In the genomic region with DNA sequence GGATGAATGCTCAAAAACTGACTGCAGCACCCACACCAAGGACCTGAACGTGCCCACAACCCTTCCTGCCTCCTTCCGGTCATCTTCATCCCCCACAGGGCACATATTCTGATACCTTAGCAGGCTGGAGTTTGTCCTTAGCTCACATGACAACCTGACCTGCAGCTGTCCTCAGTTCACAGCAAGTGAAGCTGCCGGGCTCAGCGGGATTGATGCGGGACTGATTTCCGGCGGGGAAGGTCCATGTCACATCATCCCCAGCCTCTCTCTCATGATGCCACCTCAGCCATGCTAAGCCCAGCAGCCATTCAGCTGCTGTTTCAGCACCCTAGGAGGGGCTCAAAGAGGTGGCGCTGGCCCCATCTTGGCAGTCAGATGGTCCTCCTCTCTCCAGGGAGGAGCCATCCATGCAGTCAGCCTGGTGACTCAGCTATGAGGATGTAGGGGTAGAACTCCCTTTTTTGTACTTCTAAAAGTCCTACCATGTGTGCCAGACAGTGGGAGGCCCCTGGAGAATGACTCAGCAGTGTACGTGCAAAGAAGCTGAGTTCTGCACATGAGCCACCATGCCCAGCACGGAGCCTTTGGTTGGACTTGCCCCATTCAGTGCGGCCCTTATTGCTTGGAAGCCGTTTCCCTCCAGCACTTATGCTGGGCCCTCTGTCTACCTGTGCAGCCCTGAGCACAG, we compare ENCODE assay signal across 1 cellular context.
A peak's percentile ranks its signal among the peaks of the same experiment; 100 is the strongest.
TF ChIP-seq lines count a peak whose summit lies in the region.

No MANE protein-coding gene starts in this region.

TF ChIP-seq in K562, 482 proteins besides CTCF, POLR2A, EP300 and RAD21 (continued from another document and continues in another):
- TF ChIP-seq MAFG (tag; conservative IDR thresholded peaks at IDR 0.05) (peak; percentile 91), SRSF9 (IDR thresholded peaks at IDR 0.05; ENCODE audit: borderline replicate concordance, low read depth, low read length) (no peak), MCM3 (IDR thresholded peaks at IDR 0.05) (no peak), CBFA2T2 (conservative IDR thresholded peaks at IDR 0.05) (no peak), MEF2A (IDR thresholded peaks at IDR 0.05; ENCODE audit: control insufficient read depth, low read depth, low read length) (no peak), PCBP2 (IDR thresholded peaks at IDR 0.05; ENCODE audit: low read depth, low read length, poor library complexity, severe bottlenecking) (no peak), SMARCA4 (IDR thresholded peaks at IDR 0.05) (peak; percentile 51; the same call in 1 of the 2 replicates), ZNF217 (CRISPR knock-in tag; IDR thresholded peaks at IDR 0.05) (no peak), BACH1 (tag; IDR thresholded peaks at IDR 0.05) (peak; percentile 71; the same call in 1 of the 2 replicates), ARID1B (IDR thresholded peaks at IDR 0.05) (peak; percentile 32; the same call in 1 of the 2 replicates), ZNF12 (CRISPR knock-in tag; IDR thresholded peaks at IDR 0.05) (no peak), SRF (CRISPR knock-in tag; IDR thresholded peaks at IDR 0.05) (peak in 1 of 2 experiments; percentile 81; a peak in 1 of 4 replicates), ZNF354B (CRISPR knock-in tag; IDR thresholded peaks at IDR 0.05) (no peak), KLF16 (IDR thresholded peaks at IDR 0.05) (no peak), ZNF699 (CRISPR knock-in tag; IDR thresholded peaks at IDR 0.05; ENCODE audit: insufficient replicate concordance) (no peak), NCOR1 (IDR thresholded peaks at IDR 0.05) (no peak), KHSRP (IDR thresholded peaks at IDR 0.05) (no peak), GABPB2 (CRISPR knock-in tag; conservative IDR thresholded peaks at IDR 0.05) (no peak), POLR3G (IDR thresholded peaks at IDR 0.05; ENCODE audit: extremely low read depth, insufficient read length, insufficient replicate concordance) (no peak), RBM15 (IDR thresholded peaks at IDR 0.05; ENCODE audit: insufficient read depth, low read length) (no peak), FOSL1 (tag; conservative IDR thresholded peaks at IDR 0.05) (peak; percentile 91), ZNF584 (CRISPR knock-in tag; IDR thresholded peaks at IDR 0.05; ENCODE audit: low read depth) (0 out of 2 replicates have a peak, but pooled peaks have one; percentile 46), KLF13 (tag; IDR thresholded peaks at IDR 0.05; ENCODE audit: borderline replicate concordance, low read depth) (no peak), GTF2F1 (IDR thresholded peaks at IDR 0.05; ENCODE audit: low read depth, low read length) (no peak)
- TF ChIP-seq, protein P1, sequence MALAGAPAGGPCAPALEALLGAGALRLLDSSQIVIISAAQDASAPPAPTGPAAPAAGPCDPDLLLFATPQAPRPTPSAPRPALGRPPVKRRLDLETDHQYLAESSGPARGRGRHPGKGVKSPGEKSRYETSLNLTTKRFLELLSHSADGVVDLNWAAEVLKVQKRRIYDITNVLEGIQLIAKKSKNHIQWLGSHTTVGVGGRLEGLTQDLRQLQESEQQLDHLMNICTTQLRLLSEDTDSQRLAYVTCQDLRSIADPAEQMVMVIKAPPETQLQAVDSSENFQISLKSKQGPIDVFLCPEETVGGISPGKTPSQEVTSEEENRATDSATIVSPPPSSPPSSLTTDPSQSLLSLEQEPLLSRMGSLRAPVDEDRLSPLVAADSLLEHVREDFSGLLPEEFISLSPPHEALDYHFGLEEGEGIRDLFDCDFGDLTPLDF (CRISPR knock-in tag; IDR thresholded peaks at IDR 0.05) = no peak
- TF ChIP-seq, protein P2, sequence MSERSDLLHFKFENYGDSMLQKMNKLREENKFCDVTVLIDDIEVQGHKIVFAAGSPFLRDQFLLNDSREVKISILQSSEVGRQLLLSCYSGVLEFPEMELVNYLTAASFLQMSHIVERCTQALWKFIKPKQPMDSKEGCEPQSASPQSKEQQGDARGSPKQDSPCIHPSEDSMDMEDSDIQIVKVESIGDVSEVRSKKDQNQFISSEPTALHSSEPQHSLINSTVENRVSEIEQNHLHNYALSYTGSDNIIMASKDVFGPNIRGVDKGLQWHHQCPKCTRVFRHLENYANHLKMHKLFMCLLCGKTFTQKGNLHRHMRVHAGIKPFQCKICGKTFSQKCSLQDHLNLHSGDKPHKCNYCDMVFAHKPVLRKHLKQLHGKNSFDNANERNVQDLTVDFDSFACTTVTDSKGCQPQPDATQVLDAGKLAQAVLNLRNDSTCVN (CRISPR knock-in tag; IDR thresholded peaks at IDR 0.05) = no peak
- TF ChIP-seq, protein P3, sequence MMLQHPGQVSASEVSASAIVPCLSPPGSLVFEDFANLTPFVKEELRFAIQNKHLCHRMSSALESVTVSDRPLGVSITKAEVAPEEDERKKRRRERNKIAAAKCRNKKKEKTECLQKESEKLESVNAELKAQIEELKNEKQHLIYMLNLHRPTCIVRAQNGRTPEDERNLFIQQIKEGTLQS (IDR thresholded peaks at IDR 0.05) = peak; percentile 78
- TF ChIP-seq, protein P3 (CRISPR knock-in tag; conservative IDR thresholded peaks at IDR 0.05) = no peak
- TF ChIP-seq, protein P4, sequence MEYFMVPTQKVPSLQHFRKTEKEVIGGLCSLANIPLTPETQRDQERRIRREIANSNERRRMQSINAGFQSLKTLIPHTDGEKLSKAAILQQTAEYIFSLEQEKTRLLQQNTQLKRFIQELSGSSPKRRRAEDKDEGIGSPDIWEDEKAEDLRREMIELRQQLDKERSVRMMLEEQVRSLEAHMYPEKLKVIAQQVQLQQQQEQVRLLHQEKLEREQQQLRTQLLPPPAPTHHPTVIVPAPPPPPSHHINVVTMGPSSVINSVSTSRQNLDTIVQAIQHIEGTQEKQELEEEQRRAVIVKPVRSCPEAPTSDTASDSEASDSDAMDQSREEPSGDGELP (CRISPR knock-in tag; IDR thresholded peaks at IDR 0.05; ENCODE audit: borderline replicate concordance) = peak; percentile 26; the same call in 1 of the 2 replicates
- TF ChIP-seq, protein P5, sequence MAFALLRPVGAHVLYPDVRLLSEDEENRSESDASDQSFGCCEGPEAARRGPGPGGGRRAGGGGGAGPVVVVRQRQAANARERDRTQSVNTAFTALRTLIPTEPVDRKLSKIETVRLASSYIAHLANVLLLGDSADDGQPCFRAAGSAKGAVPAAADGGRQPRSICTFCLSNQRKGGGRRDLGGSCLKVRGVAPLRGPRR (CRISPR knock-in tag; IDR thresholded peaks at IDR 0.05) = no peak
- TF ChIP-seq, protein P6, sequence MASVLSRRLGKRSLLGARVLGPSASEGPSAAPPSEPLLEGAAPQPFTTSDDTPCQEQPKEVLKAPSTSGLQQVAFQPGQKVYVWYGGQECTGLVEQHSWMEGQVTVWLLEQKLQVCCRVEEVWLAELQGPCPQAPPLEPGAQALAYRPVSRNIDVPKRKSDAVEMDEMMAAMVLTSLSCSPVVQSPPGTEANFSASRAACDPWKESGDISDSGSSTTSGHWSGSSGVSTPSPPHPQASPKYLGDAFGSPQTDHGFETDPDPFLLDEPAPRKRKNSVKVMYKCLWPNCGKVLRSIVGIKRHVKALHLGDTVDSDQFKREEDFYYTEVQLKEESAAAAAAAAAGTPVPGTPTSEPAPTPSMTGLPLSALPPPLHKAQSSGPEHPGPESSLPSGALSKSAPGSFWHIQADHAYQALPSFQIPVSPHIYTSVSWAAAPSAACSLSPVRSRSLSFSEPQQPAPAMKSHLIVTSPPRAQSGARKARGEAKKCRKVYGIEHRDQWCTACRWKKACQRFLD (CRISPR knock-in tag; IDR thresholded peaks at IDR 0.05) = peak; percentile 21; the same call in 1 of the 2 replicates
- TF ChIP-seq, protein P7, sequence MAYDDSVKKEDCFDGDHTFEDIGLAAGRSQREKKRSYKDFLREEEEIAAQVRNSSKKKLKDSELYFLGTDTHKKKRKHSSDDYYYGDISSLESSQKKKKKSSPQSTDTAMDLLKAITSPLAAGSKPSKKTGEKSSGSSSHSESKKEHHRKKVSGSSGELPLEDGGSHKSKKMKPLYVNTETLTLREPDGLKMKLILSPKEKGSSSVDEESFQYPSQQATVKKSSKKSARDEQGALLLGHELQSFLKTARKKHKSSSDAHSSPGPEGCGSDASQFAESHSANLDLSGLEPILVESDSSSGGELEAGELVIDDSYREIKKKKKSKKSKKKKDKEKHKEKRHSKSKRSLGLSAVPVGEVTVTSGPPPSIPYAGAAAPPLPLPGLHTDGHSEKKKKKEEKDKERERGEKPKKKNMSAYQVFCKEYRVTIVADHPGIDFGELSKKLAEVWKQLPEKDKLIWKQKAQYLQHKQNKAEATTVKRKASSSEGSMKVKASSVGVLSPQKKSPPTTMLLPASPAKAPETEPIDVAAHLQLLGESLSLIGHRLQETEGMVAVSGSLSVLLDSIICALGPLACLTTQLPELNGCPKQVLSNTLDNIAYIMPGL (CRISPR knock-in tag; IDR thresholded peaks at IDR 0.05) = no peak
- TF ChIP-seq, protein P8, sequence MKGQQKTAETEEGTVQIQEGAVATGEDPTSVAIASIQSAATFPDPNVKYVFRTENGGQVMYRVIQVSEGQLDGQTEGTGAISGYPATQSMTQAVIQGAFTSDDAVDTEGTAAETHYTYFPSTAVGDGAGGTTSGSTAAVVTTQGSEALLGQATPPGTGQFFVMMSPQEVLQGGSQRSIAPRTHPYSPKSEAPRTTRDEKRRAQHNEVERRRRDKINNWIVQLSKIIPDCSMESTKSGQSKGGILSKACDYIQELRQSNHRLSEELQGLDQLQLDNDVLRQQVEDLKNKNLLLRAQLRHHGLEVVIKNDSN (CRISPR knock-in tag; IDR thresholded peaks at IDR 0.05) = no peak
- TF ChIP-seq, protein P9, sequence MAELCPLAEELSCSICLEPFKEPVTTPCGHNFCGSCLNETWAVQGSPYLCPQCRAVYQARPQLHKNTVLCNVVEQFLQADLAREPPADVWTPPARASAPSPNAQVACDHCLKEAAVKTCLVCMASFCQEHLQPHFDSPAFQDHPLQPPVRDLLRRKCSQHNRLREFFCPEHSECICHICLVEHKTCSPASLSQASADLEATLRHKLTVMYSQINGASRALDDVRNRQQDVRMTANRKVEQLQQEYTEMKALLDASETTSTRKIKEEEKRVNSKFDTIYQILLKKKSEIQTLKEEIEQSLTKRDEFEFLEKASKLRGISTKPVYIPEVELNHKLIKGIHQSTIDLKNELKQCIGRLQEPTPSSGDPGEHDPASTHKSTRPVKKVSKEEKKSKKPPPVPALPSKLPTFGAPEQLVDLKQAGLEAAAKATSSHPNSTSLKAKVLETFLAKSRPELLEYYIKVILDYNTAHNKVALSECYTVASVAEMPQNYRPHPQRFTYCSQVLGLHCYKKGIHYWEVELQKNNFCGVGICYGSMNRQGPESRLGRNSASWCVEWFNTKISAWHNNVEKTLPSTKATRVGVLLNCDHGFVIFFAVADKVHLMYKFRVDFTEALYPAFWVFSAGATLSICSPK (IDR thresholded peaks at IDR 0.05; ENCODE audit: borderline replicate concordance) = no peak
- TF ChIP-seq, protein P10, sequence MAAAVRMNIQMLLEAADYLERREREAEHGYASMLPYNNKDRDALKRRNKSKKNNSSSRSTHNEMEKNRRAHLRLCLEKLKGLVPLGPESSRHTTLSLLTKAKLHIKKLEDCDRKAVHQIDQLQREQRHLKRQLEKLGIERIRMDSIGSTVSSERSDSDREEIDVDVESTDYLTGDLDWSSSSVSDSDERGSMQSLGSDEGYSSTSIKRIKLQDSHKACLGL (CRISPR knock-in tag; IDR thresholded peaks at IDR 0.05; ENCODE audit: borderline replicate concordance, poor library complexity, severe bottlenecking) = no peak
- TF ChIP-seq, protein P11, sequence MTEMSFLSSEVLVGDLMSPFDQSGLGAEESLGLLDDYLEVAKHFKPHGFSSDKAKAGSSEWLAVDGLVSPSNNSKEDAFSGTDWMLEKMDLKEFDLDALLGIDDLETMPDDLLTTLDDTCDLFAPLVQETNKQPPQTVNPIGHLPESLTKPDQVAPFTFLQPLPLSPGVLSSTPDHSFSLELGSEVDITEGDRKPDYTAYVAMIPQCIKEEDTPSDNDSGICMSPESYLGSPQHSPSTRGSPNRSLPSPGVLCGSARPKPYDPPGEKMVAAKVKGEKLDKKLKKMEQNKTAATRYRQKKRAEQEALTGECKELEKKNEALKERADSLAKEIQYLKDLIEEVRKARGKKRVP (CRISPR knock-in tag; IDR thresholded peaks at IDR 0.05) = no peak
